Comparison of ENCODE assay signal across 1 cellular context in the genomic region with DNA sequence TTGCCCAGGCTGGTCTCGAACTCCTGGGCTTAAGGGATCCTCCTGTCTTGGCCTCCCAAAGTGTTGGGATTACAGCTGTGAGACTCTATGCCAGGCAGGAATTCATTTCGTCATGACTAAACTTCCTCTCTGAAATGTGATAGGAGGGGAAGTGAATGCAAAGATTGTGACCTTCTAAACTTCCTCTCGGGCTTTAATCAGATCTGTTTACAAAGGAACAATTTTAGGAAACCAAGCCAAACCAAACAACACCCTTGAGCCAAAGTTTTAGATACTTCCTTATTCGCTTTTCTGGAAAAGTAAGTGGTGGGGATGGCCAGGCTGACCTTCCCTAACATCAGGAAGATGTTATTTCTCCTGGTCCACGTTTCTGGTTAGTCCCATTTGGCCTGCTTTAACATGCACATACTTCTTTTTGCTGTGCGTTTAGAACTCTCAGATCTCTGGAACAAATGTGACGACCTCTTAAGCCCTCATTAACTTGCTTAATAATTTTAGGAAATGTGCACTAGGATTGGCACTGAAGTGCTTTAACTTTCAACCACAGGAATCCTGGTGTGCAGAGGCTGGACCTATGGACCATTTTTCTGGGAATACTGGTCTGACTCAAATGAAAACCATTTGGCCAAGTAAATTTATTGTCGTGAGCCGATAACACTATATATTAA.
TF ChIP-seq lines count a peak whose summit lies in the region.

No MANE protein-coding gene starts in this region.

TF ChIP-seq in HepG2, 621 proteins besides CTCF, POLR2A, EP300 and RAD21 (continued from another document and continues in another):
- TF ChIP-seq ZNF276 (CRISPR knock-in tag; IDR thresholded peaks at IDR 0.05; ENCODE audit: low read depth) (no peak), SNRNP70 (IDR thresholded peaks at IDR 0.05; ENCODE audit: low read depth, low read length) (no peak), ZNF660 (CRISPR knock-in tag; IDR thresholded peaks at IDR 0.05; ENCODE audit: borderline replicate concordance, low read depth) (no peak), AHR (CRISPR knock-in tag; IDR thresholded peaks at IDR 0.05) (no peak), SIN3B (IDR thresholded peaks at IDR 0.05; ENCODE audit: low read length) (no peak), RFXANK (CRISPR knock-in tag; IDR thresholded peaks at IDR 0.05) (no peak), KMT2A (CRISPR knock-in tag; IDR thresholded peaks at IDR 0.05) (no peak), TEAD3 (CRISPR knock-in tag; optimal IDR thresholded peaks at IDR 0.05; ENCODE audit: borderline replicate concordance) (peak; percentile 28), ZNF781 (CRISPR knock-in tag; IDR thresholded peaks at IDR 0.05; ENCODE audit: borderline replicate concordance, not compliant biosample characterization) (no peak), AGO2 (optimal IDR thresholded peaks at IDR 0.05; ENCODE audit: low read depth, low read length) (no peak), ARHGAP35 (CRISPR knock-in tag; IDR thresholded peaks at IDR 0.05; ENCODE audit: borderline replicate concordance) (no peak), SOX6 (IDR thresholded peaks at IDR 0.05) (no peak), SOX6 (CRISPR knock-in tag; IDR thresholded peaks at IDR 0.05) (peak; percentile 34; the same call in 1 of the 2 replicates), ZNF326 (CRISPR knock-in tag; IDR thresholded peaks at IDR 0.05; ENCODE audit: borderline replicate concordance) (no peak), CHD2 (IDR thresholded peaks at IDR 0.05; ENCODE audit: low read depth, low read length) (no peak), IKZF1 (IDR thresholded peaks at IDR 0.05) (no peak), MAZ (IDR thresholded peaks at IDR 0.05; ENCODE audit: borderline replicate concordance, low read depth, low read length) (no peak), MAZ (CRISPR knock-in tag; IDR thresholded peaks at IDR 0.05; ENCODE audit: low read depth) (no peak), ZC3H4 (CRISPR knock-in tag; IDR thresholded peaks at IDR 0.05; ENCODE audit: borderline replicate concordance) (no peak), ZNF839 (CRISPR knock-in tag; IDR thresholded peaks at IDR 0.05; ENCODE audit: borderline replicate concordance) (no peak), DNMT1 (CRISPR knock-in tag; IDR thresholded peaks at IDR 0.05) (no peak), MLLT10 (CRISPR knock-in tag; IDR thresholded peaks at IDR 0.05) (no peak), ZNF589 (CRISPR knock-in tag; conservative IDR thresholded peaks at IDR 0.05) (no peak), SIX1 (CRISPR knock-in tag; IDR thresholded peaks at IDR 0.05; ENCODE audit: borderline replicate concordance) (peak; percentile 90; the same call in 1 of the 2 replicates), ZBTB7B (CRISPR knock-in tag; IDR thresholded peaks at IDR 0.05) (no peak), ZNF713 (CRISPR knock-in tag; IDR thresholded peaks at IDR 0.05) (no peak), ZNF619 (CRISPR knock-in tag; IDR thresholded peaks at IDR 0.05) (no peak), ZNF20 (CRISPR knock-in tag; IDR thresholded peaks at IDR 0.05) (no peak), WIZ (CRISPR knock-in tag; IDR thresholded peaks at IDR 0.05) (no peak), HNRNPLL (IDR thresholded peaks at IDR 0.05; ENCODE audit: low read depth, low read length, poor library complexity, severe bottlenecking) (no peak), FOXP4 (CRISPR knock-in tag; IDR thresholded peaks at IDR 0.05) (peak; percentile 55; the same call in 1 of the 2 replicates), CBFB (CRISPR knock-in tag; IDR thresholded peaks at IDR 0.05) (no peak), TFAP4 (IDR thresholded peaks at IDR 0.05; ENCODE audit: borderline replicate concordance, low read depth) (peak; percentile 71; the same call in 1 of the 2 replicates), ZNF205 (CRISPR knock-in tag; IDR thresholded peaks at IDR 0.05) (no peak), NAIF1 (CRISPR knock-in tag; IDR thresholded peaks at IDR 0.05; ENCODE audit: borderline replicate concordance) (no peak), ZNF101 (CRISPR knock-in tag; IDR thresholded peaks at IDR 0.05; ENCODE audit: borderline replicate concordance, low read depth) (no peak), PTBP1 (IDR thresholded peaks at IDR 0.05; ENCODE audit: low read depth, low read length, poor library complexity, severe bottlenecking) (no peak), ELF4 (CRISPR knock-in tag; IDR thresholded peaks at IDR 0.05; ENCODE audit: borderline replicate concordance) (no peak)
- TF ChIP-seq, protein P1, sequence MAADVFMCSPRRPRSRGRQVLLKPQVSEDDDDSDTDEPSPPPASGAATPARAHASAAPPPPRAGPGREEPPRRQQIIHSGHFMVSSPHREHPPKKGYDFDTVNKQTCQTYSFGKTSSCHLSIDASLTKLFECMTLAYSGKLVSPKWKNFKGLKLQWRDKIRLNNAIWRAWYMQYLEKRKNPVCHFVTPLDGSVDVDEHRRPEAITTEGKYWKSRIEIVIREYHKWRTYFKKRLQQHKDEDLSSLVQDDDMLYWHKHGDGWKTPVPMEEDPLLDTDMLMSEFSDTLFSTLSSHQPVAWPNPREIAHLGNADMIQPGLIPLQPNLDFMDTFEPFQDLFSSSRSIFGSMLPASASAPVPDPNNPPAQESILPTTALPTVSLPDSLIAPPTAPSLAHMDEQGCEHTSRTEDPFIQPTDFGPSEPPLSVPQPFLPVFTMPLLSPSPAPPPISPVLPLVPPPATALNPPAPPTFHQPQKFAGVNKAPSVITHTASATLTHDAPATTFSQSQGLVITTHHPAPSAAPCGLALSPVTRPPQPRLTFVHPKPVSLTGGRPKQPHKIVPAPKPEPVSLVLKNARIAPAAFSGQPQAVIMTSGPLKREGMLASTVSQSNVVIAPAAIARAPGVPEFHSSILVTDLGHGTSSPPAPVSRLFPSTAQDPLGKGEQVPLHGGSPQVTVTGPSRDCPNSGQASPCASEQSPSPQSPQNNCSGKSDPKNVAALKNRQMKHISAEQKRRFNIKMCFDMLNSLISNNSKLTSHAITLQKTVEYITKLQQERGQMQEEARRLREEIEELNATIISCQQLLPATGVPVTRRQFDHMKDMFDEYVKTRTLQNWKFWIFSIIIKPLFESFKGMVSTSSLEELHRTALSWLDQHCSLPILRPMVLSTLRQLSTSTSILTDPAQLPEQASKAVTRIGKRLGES (CRISPR knock-in tag; IDR thresholded peaks at IDR 0.05; ENCODE audit: borderline replicate concordance) = no peak
- TF ChIP-seq, protein P2, sequence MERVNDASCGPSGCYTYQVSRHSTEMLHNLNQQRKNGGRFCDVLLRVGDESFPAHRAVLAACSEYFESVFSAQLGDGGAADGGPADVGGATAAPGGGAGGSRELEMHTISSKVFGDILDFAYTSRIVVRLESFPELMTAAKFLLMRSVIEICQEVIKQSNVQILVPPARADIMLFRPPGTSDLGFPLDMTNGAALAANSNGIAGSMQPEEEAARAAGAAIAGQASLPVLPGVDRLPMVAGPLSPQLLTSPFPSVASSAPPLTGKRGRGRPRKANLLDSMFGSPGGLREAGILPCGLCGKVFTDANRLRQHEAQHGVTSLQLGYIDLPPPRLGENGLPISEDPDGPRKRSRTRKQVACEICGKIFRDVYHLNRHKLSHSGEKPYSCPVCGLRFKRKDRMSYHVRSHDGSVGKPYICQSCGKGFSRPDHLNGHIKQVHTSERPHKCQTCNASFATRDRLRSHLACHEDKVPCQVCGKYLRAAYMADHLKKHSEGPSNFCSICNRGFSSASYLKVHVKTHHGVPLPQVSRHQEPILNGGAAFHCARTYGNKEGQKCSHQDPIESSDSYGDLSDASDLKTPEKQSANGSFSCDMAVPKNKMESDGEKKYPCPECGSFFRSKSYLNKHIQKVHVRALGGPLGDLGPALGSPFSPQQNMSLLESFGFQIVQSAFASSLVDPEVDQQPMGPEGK (CRISPR knock-in tag; IDR thresholded peaks at IDR 0.05) = no peak
- TF ChIP-seq, protein P3, sequence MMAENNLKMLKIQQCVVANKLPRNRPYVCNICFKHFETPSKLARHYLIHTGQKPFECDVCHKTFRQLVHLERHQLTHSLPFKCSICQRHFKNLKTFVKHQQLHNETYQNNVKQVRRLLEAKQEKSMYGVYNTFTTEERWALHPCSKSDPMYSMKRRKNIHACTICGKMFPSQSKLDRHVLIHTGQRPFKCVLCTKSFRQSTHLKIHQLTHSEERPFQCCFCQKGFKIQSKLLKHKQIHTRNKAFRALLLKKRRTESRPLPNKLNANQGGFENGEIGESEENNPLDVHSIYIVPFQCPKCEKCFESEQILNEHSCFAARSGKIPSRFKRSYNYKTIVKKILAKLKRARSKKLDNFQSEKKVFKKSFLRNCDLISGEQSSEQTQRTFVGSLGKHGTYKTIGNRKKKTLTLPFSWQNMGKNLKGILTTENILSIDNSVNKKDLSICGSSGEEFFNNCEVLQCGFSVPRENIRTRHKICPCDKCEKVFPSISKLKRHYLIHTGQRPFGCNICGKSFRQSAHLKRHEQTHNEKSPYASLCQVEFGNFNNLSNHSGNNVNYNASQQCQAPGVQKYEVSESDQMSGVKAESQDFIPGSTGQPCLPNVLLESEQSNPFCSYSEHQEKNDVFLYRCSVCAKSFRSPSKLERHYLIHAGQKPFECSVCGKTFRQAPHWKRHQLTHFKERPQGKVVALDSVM (CRISPR knock-in tag; IDR thresholded peaks at IDR 0.05) = peak; percentile 96
- TF ChIP-seq, protein P4, sequence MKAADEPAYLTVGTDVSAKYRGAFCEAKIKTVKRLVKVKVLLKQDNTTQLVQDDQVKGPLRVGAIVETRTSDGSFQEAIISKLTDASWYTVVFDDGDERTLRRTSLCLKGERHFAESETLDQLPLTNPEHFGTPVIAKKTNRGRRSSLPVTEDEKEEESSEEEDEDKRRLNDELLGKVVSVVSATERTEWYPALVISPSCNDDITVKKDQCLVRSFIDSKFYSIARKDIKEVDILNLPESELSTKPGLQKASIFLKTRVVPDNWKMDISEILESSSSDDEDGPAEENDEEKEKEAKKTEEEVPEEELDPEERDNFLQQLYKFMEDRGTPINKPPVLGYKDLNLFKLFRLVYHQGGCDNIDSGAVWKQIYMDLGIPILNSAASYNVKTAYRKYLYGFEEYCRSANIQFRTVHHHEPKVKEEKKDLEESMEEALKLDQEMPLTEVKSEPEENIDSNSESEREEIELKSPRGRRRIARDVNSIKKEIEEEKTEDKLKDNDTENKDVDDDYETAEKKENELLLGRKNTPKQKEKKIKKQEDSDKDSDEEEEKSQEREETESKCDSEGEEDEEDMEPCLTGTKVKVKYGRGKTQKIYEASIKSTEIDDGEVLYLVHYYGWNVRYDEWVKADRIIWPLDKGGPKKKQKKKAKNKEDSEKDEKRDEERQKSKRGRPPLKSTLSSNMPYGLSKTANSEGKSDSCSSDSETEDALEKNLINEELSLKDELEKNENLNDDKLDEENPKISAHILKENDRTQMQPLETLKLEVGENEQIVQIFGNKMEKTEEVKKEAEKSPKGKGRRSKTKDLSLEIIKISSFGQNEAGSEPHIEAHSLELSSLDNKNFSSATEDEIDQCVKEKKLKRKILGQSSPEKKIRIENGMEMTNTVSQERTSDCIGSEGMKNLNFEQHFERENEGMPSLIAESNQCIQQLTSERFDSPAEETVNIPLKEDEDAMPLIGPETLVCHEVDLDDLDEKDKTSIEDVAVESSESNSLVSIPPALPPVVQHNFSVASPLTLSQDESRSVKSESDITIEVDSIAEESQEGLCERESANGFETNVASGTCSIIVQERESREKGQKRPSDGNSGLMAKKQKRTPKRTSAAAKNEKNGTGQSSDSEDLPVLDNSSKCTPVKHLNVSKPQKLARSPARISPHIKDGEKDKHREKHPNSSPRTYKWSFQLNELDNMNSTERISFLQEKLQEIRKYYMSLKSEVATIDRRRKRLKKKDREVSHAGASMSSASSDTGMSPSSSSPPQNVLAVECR (CRISPR knock-in tag; IDR thresholded peaks at IDR 0.05; ENCODE audit: borderline replicate concordance) = no peak
- TF ChIP-seq, protein P5, sequence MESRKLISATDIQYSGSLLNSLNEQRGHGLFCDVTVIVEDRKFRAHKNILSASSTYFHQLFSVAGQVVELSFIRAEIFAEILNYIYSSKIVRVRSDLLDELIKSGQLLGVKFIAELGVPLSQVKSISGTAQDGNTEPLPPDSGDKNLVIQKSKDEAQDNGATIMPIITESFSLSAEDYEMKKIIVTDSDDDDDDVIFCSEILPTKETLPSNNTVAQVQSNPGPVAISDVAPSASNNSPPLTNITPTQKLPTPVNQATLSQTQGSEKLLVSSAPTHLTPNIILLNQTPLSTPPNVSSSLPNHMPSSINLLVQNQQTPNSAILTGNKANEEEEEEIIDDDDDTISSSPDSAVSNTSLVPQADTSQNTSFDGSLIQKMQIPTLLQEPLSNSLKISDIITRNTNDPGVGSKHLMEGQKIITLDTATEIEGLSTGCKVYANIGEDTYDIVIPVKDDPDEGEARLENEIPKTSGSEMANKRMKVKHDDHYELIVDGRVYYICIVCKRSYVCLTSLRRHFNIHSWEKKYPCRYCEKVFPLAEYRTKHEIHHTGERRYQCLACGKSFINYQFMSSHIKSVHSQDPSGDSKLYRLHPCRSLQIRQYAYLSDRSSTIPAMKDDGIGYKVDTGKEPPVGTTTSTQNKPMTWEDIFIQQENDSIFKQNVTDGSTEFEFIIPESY (CRISPR knock-in tag; IDR thresholded peaks at IDR 0.05) = no peak
